Comparison of ENCODE assay signal across 24 cellular contexts in genomic region chr12:10163084-10163483, GRCh38. TPM values are rescaled to one million over a fixed set of nuclear protein-coding genes. Genes with fewer than 3 reads are reported as not detected.
"Had no signal": no experiment of that assay in that cellular context is flagged by ENCODE, and none has a peak within 500 bp of the region (broad histone marks: within the 10 kb centered on the region; RNA-seq: fewer than 3 reads in every experiment).

No MANE protein-coding gene starts in this region.

- H3K27me3 ChIP-seq: esophagus muscularis mucosa, gastrocnemius medialis, neural progenitor cell, pancreas, tibial artery, upper lobe of left lung, uterus had no signal

- H3K36me3 ChIP-seq: esophagus muscularis mucosa, gastrocnemius medialis, left ventricle myocardium inferior, lower lobe of right lung, neural progenitor cell, pancreas, tibial artery, upper lobe of left lung, uterus had no signal

- H3K9me3 ChIP-seq: esophagus muscularis mucosa, gastrocnemius medialis, left ventricle myocardium inferior, lower lobe of right lung, pancreas, tibial artery, upper lobe of left lung, uterus had no signal

- H3K27ac ChIP-seq: coronary artery, epithelial cell of prostate, esophagus muscularis mucosa, gastrocnemius medialis, left ventricle myocardium inferior, lower lobe of right lung, neural progenitor cell, pancreas, tibial artery, upper lobe of left lung, uterus had no signal

- DNase-seq: effector memory CD4-positive, alpha-beta T cell; gastrocnemius medialis; immature natural killer cell; left ventricle myocardium inferior; lower lobe of right lung; midbrain; occipital lobe; pancreas; right cardiac atrium; small intestine; stimulated activated CD4-positive, alpha-beta T cell treated with anti-CD3 and anti-CD28 coated beads, Interleukin-12 subunit alpha, Interleukin-12 subunit beta, amount 100 ng/mL, for 4 hours; stimulated activated naive CD8-positive, alpha-beta T cell treated with anti-CD3 and anti-CD28 coated beads, Interleukin-15, Interleukin-2, amounts not matched to agents 100 U/mL and 50 U/mL, for 24 hours; tibial artery; upper lobe of left lung; uterus had no signal

- H3K27me3 Mint-ChIP-seq: natural killer cell treated with Interleukin-12 subunit alpha and Interleukin-12 subunit beta and Interleukin-15 and Interleukin-18, amount 100 ng/mL, for 72 hours had no signal

- H3K36me3 Mint-ChIP-seq: immature natural killer cell; memory B cell; natural killer cell treated with Interleukin-12 subunit alpha and Interleukin-12 subunit beta and Interleukin-15 and Interleukin-18, amount 100 ng/mL, for 72 hours; neural progenitor cell had no signal

- H3K9ac ChIP-seq: neural progenitor cell had no signal

- H3K4me3 ChIP-seq: coronary artery, esophagus muscularis mucosa, gastrocnemius medialis, left ventricle myocardium inferior, neural progenitor cell, pancreas, tibial artery, upper lobe of left lung, uterus had no signal

- H3K4me1 ChIP-seq: gastrocnemius medialis, lower lobe of right lung, neural progenitor cell, pancreas, tibial artery, uterus had no signal

- H2AFZ ChIP-seq: neural progenitor cell had no signal

- H3K4me2 ChIP-seq: neural progenitor cell had no signal

- H3K27ac Mint-ChIP-seq: immature natural killer cell; memory B cell; natural killer cell treated with Interleukin-12 subunit alpha and Interleukin-12 subunit beta and Interleukin-15 and Interleukin-18, amount 100 ng/mL, for 72 hours; neural progenitor cell; progenitor cell of endocrine pancreas had no signal

- H3K9me3 Mint-ChIP-seq: immature natural killer cell; memory B cell; natural killer cell treated with Interleukin-12 subunit alpha and Interleukin-12 subunit beta and Interleukin-15 and Interleukin-18, amount 100 ng/mL, for 72 hours; neural progenitor cell had no signal

- H3K4me3 Mint-ChIP-seq: immature natural killer cell; memory B cell; natural killer cell treated with Interleukin-12 subunit alpha and Interleukin-12 subunit beta and Interleukin-15 and Interleukin-18, amount 100 ng/mL, for 72 hours; neural progenitor cell had no signal

- ATAC-seq: gastrocnemius medialis; lower lobe of right lung; natural killer cell treated with Interleukin-12 subunit alpha and Interleukin-12 subunit beta and Interleukin-15 and Interleukin-18, amount 100 ng/mL, for 72 hours; pancreas; right cardiac atrium; stimulated activated naive CD8-positive, alpha-beta T cell treated with anti-CD3 and anti-CD28 coated beads, Interleukin-15, Interleukin-2, amounts not matched to agents 100 U/mL and 50 U/mL, for 24 hours had no signal

- H3K4me1 Mint-ChIP-seq: immature natural killer cell had no signal

RNA-seq across cellular contexts. Expression of gene OLR1, which starts 8.8 kb away (rescaled TPM):
- total RNA-seq: dermis microvascular lymphatic vessel endothelial cell; natural killer cell treated with Interleukin-12 subunit alpha and Interleukin-12 subunit beta and Interleukin-15 and Interleukin-18, amount 100 ng/mL, for 72 hours; progenitor cell of endocrine pancreas had no signal
- polyA plus RNA-seq: immature natural killer cell had no signal

RNA-seq across cellular contexts. Expression of gene TMEM52B, which starts 15.7 kb away (rescaled TPM):
- total RNA-seq: dermis microvascular lymphatic vessel endothelial cell; gastrocnemius medialis; left ventricle myocardium inferior; natural killer cell treated with Interleukin-12 subunit alpha and Interleukin-12 subunit beta and Interleukin-15 and Interleukin-18, amount 100 ng/mL, for 72 hours; progenitor cell of endocrine pancreas; right cardiac atrium; uterus had no signal
- polyA plus RNA-seq: immature natural killer cell, keratinocyte had no signal

RNA-seq across cellular contexts. Expression of gene CLEC7A, which starts 33.1 kb away (rescaled TPM):
- total RNA-seq: natural killer cell treated with Interleukin-12 subunit alpha and Interleukin-12 subunit beta and Interleukin-15 and Interleukin-18, amount 100 ng/mL, for 72 hours; progenitor cell of endocrine pancreas had no signal
